In the genomic region with DNA sequence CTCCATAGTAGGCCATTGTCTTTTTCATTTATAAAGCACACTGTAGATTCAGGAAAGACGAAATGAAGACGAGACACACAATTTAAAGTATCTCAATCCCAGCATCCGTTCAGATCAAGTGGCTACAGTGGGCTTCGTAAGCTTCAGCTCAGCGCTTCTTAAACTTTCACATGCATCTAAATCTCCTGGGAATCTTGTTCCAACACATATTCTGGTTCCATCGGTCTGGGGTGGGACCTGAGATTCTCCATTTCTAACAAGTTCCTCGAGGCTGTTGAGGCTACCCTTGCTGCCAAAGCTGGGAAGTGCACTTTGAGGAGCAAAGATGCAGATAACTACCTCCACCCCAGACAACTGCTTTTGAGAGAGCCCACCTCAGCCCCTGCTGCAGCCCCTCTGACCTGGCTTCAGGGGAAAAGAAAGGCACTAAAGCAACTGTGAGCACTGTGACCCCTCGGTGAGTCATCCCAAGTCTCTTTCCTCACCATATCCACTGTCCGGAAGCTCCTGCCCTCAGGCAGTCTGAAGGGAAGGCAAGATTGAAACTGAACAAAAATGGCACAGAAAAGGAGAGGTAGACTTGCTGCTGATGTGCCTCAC, we compare ENCODE assay signal across 9 cellular contexts.
DNase-seq lines count a peak whose midpoint lies in the region; ATAC-seq, FAIRE-seq and TF ChIP-seq lines count a peak whose summit lies in the region.
"Had no signal": no experiment of that assay in that cellular context is flagged by ENCODE, and none has a peak within 500 bp of the region (broad histone marks: within the 10 kb centered on the region; RNA-seq: fewer than 3 reads in every experiment).

No MANE protein-coding gene starts in this region.

- ATAC-seq in HG03432 (IDR thresholded peaks at IDR 0.05; ENCODE audit: unreplicated experiment) (no peak), GM18861 (IDR thresholded peaks at IDR 0.05; ENCODE audit: unreplicated experiment) (no peak)

- H3K4me1 ChIP-seq in esophagus squamous epithelium: peaks cover 0 to 41% (median 22%) of the 10 kb centered on the region in 3 donors
- peaks cover 5% of the 10 kb centered on the region for H3K4me1 ChIP-seq in effector memory CD4-positive, alpha-beta T cell (ENCODE audit: control insufficient read depth, insufficient read depth, low read length, poor library complexity, severe bottlenecking)

- no peak for FAIRE-seq in RCC 7860 (lab: Jason Lieb, UNC)

- no peaks in the 10 kb centered on the region for H3K27me3 ChIP-seq in esophagus squamous epithelium
- H3K27me3 ChIP-seq in effector memory CD4-positive, alpha-beta T cell (replicated peaks; ENCODE audit: control insufficient read depth, insufficient read depth, low read length, poor library complexity, severe bottlenecking): no peaks in the 10 kb centered on the region

- no peaks in the 10 kb centered on the region for H3K36me3 ChIP-seq in esophagus squamous epithelium
- no peaks in the 10 kb centered on the region for H3K36me3 ChIP-seq in effector memory CD4-positive, alpha-beta T cell (ENCODE audit: control insufficient read depth, insufficient read depth, low read length)

- TF ChIP-seq CTCF in esophagus squamous epithelium (IDR thresholded peaks at IDR 0.05): peak in 1 of 6 experiments; percentile 18

- H3K9me3 ChIP-seq in esophagus squamous epithelium: no peaks in the 10 kb centered on the region
- no peaks in the 10 kb centered on the region for H3K9me3 ChIP-seq in effector memory CD4-positive, alpha-beta T cell (ENCODE audit: control insufficient read depth, low read length)

- H3K27ac ChIP-seq in esophagus squamous epithelium (peak overlapping the region in 3 of 4 donors; percentile 35 to 59 (median 57)), skin epidermis (peak overlapping the region in 15 of 21 experiments; percentile 2 to 70 (median 52))
- no peak overlapping the region for H3K27ac ChIP-seq in effector memory CD4-positive, alpha-beta T cell (ENCODE audit: insufficient read depth, low read length, poor library complexity, severe bottlenecking)
- H3K27ac ChIP-seq: 22Rv1 had no signal

- intact Hi-C loops in esophagus squamous epithelium (cut with DNase I): loop anchor here (5.0 kb wide), 1 partner anchor 250 kb away; no protein-coding TSS in a partner anchor

- peak; percentile 30 for DNase-seq in DMS 273 (lab: John Stamatoyannopoulos, UW; ENCODE audit: unreplicated experiment)
- DNase-seq in DMS 273 treated with DMSO at 0.1 percent for 48 hours (lab: John Stamatoyannopoulos, UW): no peak
- peak; percentile 34 for DNase-seq in RCC 7860 (ENCODE audit: low spot score)
- DNase-seq in esophagus squamous epithelium (lab: John Stamatoyannopoulos, UW): no peak
- no peak for DNase-seq in effector memory CD4-positive, alpha-beta T cell

- H3K4me3 ChIP-seq in esophagus squamous epithelium (no peak overlapping the region), skin epidermis (peak overlapping the region in 1 of 7 experiments; percentile 6)
- H3K4me3 ChIP-seq in effector memory CD4-positive, alpha-beta T cell (ENCODE audit: insufficient read depth, low read depth, low read length, poor library complexity, severe bottlenecking): no peak overlapping the region

- no peak for TF ChIP-seq POLR2A in esophagus squamous epithelium (IDR thresholded peaks at IDR 0.05)

- 52 to 70% methylated on average over 7 to 8 of the region's 9 CpGs for WGBS in esophagus squamous epithelium, 2 donors

Comparison
In these comparisons a context has a peak if more than half of its experiments do, and no peak if none do; other contexts are left out.
1. DNase-seq: peak in DMS 273 (single experiment) and RCC 7860 (single experiment); none in DMS 273 treated with DMSO at 0.1 percent for 48 hours (single experiment), esophagus squamous epithelium (single experiment) and effector memory CD4-positive, alpha-beta T cell (0 of 3).